In genomic region chr20:3239867-3240775, GRCh38 we compare ENCODE assay signal across 8 cellular contexts. TPM values are rescaled to one million over a fixed set of nuclear protein-coding genes. Genes with fewer than 3 reads are reported as not detected.
DNase-seq lines count a peak whose midpoint lies in the region; ATAC-seq and TF ChIP-seq lines count a peak whose summit lies in the region.

No MANE protein-coding gene starts in this region.

- no peaks in the 10 kb centered on the region for H3K36me3 ChIP-seq in brain microvascular endothelial cell (replicated peaks)
- no peaks in the 10 kb centered on the region for H3K36me3 ChIP-seq in lower lobe of right lung
- H3K36me3 ChIP-seq in urinary bladder (ENCODE audit: insufficient read depth): no peaks in the 10 kb centered on the region

- TF ChIP-seq CTCF in brain microvascular endothelial cell (IDR thresholded peaks at IDR 0.05; ENCODE audit: low read depth, low read length, missing control alignments): no peak
- TF ChIP-seq CTCF in lower lobe of right lung (IDR thresholded peaks at IDR 0.05): no peak

- no peaks in the 10 kb centered on the region for H3K9me3 ChIP-seq in lower lobe of right lung

- no peak overlapping the region for H3K27ac ChIP-seq in brain microvascular endothelial cell
- H3K27ac ChIP-seq in lower lobe of right lung: no peak overlapping the region
- no peak overlapping the region for H3K27ac ChIP-seq in urinary bladder (ENCODE audit: low read depth)

- in situ Hi-C loops in brain microvascular endothelial cell (cut with HindIII; ENCODE audit: low pct_ligation_motif_present, low sequenced_read_pairs): no loop called here

- H3K4me1 ChIP-seq in lower lobe of right lung (peaks cover 15% of the 10 kb centered on the region), urinary bladder (ENCODE audit: insufficient read depth) (no peaks in the 10 kb centered on the region)

- 15% methylated on average over 54 of the region's 54 CpGs for WGBS in urinary bladder

- no peak overlapping the region for H3K27ac Mint-ChIP-seq in activated T-cell treated with anti-CD3 and anti-CD28 coated beads, Interleukin-2, amount 50 U/mL, for 24 hours

- H3K4me3 ChIP-seq in brain microvascular endothelial cell (ENCODE audit: low read depth, low read length): peak overlapping the region; percentile 52
- peak overlapping the region; percentile 73 for H3K4me3 ChIP-seq in lower lobe of right lung
- peak overlapping the region; percentile 70 for H3K4me3 ChIP-seq in urinary bladder (ENCODE audit: low read depth, low read length)

- peak; percentile 38 to 46 for ATAC-seq in lower lobe of right lung

- no peaks in the 10 kb centered on the region for H3K36me3 Mint-ChIP-seq in activated T-cell treated with anti-CD3 and anti-CD28 coated beads, Interleukin-2, amount 50 U/mL, for 24 hours (ENCODE audit: low read depth)

- H3K4me1 Mint-ChIP-seq in activated T-cell treated with anti-CD3 and anti-CD28 coated beads, Interleukin-2, amount 50 U/mL, for 24 hours (ENCODE audit: low read depth): peaks cover 12% of the 10 kb centered on the region

- intact Hi-C loops in lower lobe of right lung (cut with DNase I): no loop called here

- peak; percentile 49 for DNase-seq in activated T-cell treated with anti-CD3 and anti-CD28 coated beads, Interleukin-2, amount 50 U/mL, for 24 hours
- DNase-seq in activated T-cell treated with anti-CD3 and anti-CD28 coated beads for 4 hours: no peak
- no peak for DNase-seq in brain microvascular endothelial cell
- no peak for DNase-seq in lower lobe of right lung
- no peak for DNase-seq in cerebellar cortex (ENCODE audit: low spot score)
- DNase-seq in hypothalamus (lab: John Stamatoyannopoulos, UW): no peak
- DNase-seq in HPDE6-E6E7 (ENCODE audit: extremely low spot score): no peak

- H3K9me3 Mint-ChIP-seq in activated T-cell treated with anti-CD3 and anti-CD28 coated beads, Interleukin-2, amount 50 U/mL, for 24 hours: no peaks in the 10 kb centered on the region

- H3K4me3 Mint-ChIP-seq in activated T-cell treated with anti-CD3 and anti-CD28 coated beads, Interleukin-2, amount 50 U/mL, for 24 hours: peak overlapping the region; percentile 76

- H3K27me3 ChIP-seq in brain microvascular endothelial cell (replicated peaks) (peaks cover 18% of the 10 kb centered on the region), lower lobe of right lung (ENCODE audit: low read depth) (peaks cover 42% of the 10 kb centered on the region)

- peaks cover 64% of the 10 kb centered on the region for H3K27me3 Mint-ChIP-seq in activated T-cell treated with anti-CD3 and anti-CD28 coated beads, Interleukin-2, amount 50 U/mL, for 24 hours

RNA-seq across cellular contexts. Expression of gene SLC4A11, which starts 1.1 kb away (rescaled TPM):
- total RNA-seq in lower lobe of right lung (5.0 TPM), urinary bladder (0.37 TPM)
- 1.8 TPM for polyA plus RNA-seq in urinary bladder

RNA-seq across cellular contexts. Expression of gene ITPA, which starts 30.8 kb away (rescaled TPM):
- 40.9 TPM for total RNA-seq in lower lobe of right lung
- 17.0 TPM for total RNA-seq in urinary bladder
- polyA plus RNA-seq in urinary bladder: 40.8 TPM

RNA-seq across cellular contexts. Expression of gene DDRGK1, which starts 35.6 kb away (rescaled TPM):
- total RNA-seq in lower lobe of right lung (89.8 TPM), urinary bladder (14.8 TPM)
- polyA plus RNA-seq in urinary bladder: 76.3 TPM
